17 cellular contexts compared by ENCODE assay signal in the genomic region with DNA sequence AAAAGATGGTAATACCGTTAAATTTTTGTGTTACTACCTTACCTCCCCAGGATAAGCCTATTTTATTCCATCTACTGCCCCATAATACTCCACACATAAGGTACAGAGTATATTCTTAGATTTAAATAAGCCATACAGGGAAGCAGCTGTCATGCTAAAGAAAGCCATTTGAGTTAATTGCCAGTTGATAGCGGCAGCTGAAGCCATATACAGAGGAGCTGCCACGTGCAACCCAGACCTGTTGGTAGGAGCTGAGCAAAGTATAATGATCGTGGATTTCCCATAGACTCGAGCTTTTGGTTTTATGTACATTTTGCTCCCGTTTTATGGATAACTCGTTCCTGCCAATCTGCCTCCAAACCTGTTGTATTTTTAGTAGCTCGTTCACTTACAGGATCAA.
"Had no signal": no experiment of that assay in that cellular context is flagged by ENCODE, and none has a peak within 500 bp of the region (broad histone marks: within the 10 kb centered on the region; RNA-seq: fewer than 3 reads in every experiment).

No MANE protein-coding gene starts in this region.

- H3K4me1 Mint-ChIP-seq: activated T-helper 17 cell treated with anti-CD3 and anti-CD28 coated beads, Interleukin-2, amount 50 U/mL, for 72 hours; memory B cell; naive thymus-derived CD8-positive, alpha-beta T cell had no signal

- H3K27ac Mint-ChIP-seq: activated T-helper 17 cell treated with anti-CD3 and anti-CD28 coated beads, Interleukin-2, amount 50 U/mL, for 72 hours; memory B cell had no signal

- DNase-seq: activated CD4-positive, alpha-beta T cell treated with anti-CD3 and anti-CD28 coated beads, Interleukin-2, amount 50 U/mL, for 48 hours; activated naive CD4-positive, alpha-beta T cell treated with Interleukin-2 at 50 U/mL for 16 hours; anterior cingulate cortex; brain microvascular endothelial cell; cerebellar nuclear complex; dermis blood vessel endothelial cell; foreskin melanocyte; left ventricle myocardium superior; mucosa of descending colon; naive thymus-derived CD8-positive, alpha-beta T cell; posterior cingulate gyrus; stimulated activated CD4-positive, alpha-beta T cell treated with anti-CD3 and anti-CD28 coated beads, Interleukin-2, amount 100 ng/mL, for 48 hours; stimulated activated naive CD4-positive, alpha-beta T cell treated with Interleukin-2 at 50 U/mL for 16 hours; substantia nigra; uterus had no signal

- H3K9me3 Mint-ChIP-seq: activated T-helper 17 cell treated with anti-CD3 and anti-CD28 coated beads, Interleukin-2, amount 50 U/mL, for 72 hours; memory B cell; naive thymus-derived CD8-positive, alpha-beta T cell had no signal

- H3K27me3 Mint-ChIP-seq: activated T-helper 17 cell treated with anti-CD3 and anti-CD28 coated beads, Interleukin-2, amount 50 U/mL, for 72 hours; memory B cell; naive thymus-derived CD8-positive, alpha-beta T cell had no signal

- ATAC-seq: activated T-helper 17 cell treated with anti-CD3 and anti-CD28 coated beads, Interleukin-2, amount 50 U/mL, for 72 hours; left ventricle myocardium superior; mucosa of descending colon; naive thymus-derived CD8-positive, alpha-beta T cell had no signal

- H3K4me3 Mint-ChIP-seq: activated T-helper 17 cell treated with anti-CD3 and anti-CD28 coated beads, Interleukin-2, amount 50 U/mL, for 72 hours; memory B cell; naive thymus-derived CD8-positive, alpha-beta T cell had no signal
